In genomic region chr15:73959801-73960200, GRCh38 we compare ENCODE assay signal across 14 cellular contexts. TPM values are rescaled to one million over a fixed set of nuclear protein-coding genes. Genes with fewer than 3 reads are reported as not detected.
DNase-seq lines count a peak whose midpoint lies in the region; ATAC-seq lines count a peak whose summit lies in the region.
"Had no signal": no experiment of that assay in that cellular context is flagged by ENCODE, and none has a peak within 500 bp of the region (broad histone marks: within the 10 kb centered on the region; RNA-seq: fewer than 3 reads in every experiment).

No MANE protein-coding gene starts in this region.

- no peaks in the 10 kb centered on the region for H3K9me3 ChIP-seq in thymus (ENCODE audit: control insufficient read depth)
- H3K9me3 ChIP-seq: esophagus squamous epithelium, heart left ventricle, SJCRH30 had no signal

- no peak for DNase-seq in activated naive CD4-positive, alpha-beta T cell (lab: John Stamatoyannopoulos, UW)
- DNase-seq in NAMALWA (ENCODE audit: low spot score) (peak; percentile 27), dedifferentiated amniotic fluid mesenchymal stem cell (ENCODE audit: extremely low spot score) (no peak), foreskin melanocyte (no peak)
- no peak for DNase-seq in effector memory CD8-positive, alpha-beta T cell
- DNase-seq: esophagus squamous epithelium, heart left ventricle, NCI-H146, NCI-H345 had no signal

- no peak for ATAC-seq in effector memory CD8-positive, alpha-beta T cell (replicated peaks)
- ATAC-seq: heart left ventricle had no signal

- H3K4me3 ChIP-seq in thymus (ENCODE audit: low read length), result no peak overlapping the region
- H3K4me3 ChIP-seq: esophagus squamous epithelium, heart left ventricle, SJCRH30 had no signal

- H3K36me3 Mint-ChIP-seq in activated naive CD4-positive, alpha-beta T cell treated with anti-CD3 and anti-CD28 coated beads, Interleukin-2, amount 50 U/mL, for 24 hours, result no peaks in the 10 kb centered on the region
- H3K36me3 Mint-ChIP-seq in effector memory CD8-positive, alpha-beta T cell (ENCODE audit: insufficient read depth), result peaks cover 1% of the 10 kb centered on the region
- H3K36me3 Mint-ChIP-seq: activated naive CD4-positive, alpha-beta T cell treated with anti-CD3 and anti-CD28 coated beads, Interleukin-2, amount 50 U/mL, for 72 hours; memory B cell had no signal

- H3K27ac Mint-ChIP-seq in activated naive CD4-positive, alpha-beta T cell treated with anti-CD3 and anti-CD28 coated beads, Interleukin-2, amount 50 U/mL, for 24 hours, result peak overlapping the region; percentile 82
- H3K27ac Mint-ChIP-seq in effector memory CD8-positive, alpha-beta T cell, result peak overlapping the region; percentile 61 to 86
- H3K27ac Mint-ChIP-seq: activated naive CD4-positive, alpha-beta T cell treated with anti-CD3 and anti-CD28 coated beads, Interleukin-2, amount 50 U/mL, for 72 hours; memory B cell had no signal

- H3K27ac ChIP-seq in thymus (ENCODE audit: low read depth), result peak overlapping the region; percentile 86
- H3K27ac ChIP-seq: esophagus squamous epithelium, heart left ventricle, SJCRH30 had no signal

- no peaks in the 10 kb centered on the region for H3K9me3 Mint-ChIP-seq in activated naive CD4-positive, alpha-beta T cell treated with anti-CD3 and anti-CD28 coated beads, Interleukin-2, amount 50 U/mL, for 24 hours
- no peaks in the 10 kb centered on the region for H3K9me3 Mint-ChIP-seq in effector memory CD8-positive, alpha-beta T cell
- H3K9me3 Mint-ChIP-seq: activated naive CD4-positive, alpha-beta T cell treated with anti-CD3 and anti-CD28 coated beads, Interleukin-2, amount 50 U/mL, for 72 hours; memory B cell had no signal

- H3K4me3 Mint-ChIP-seq in activated naive CD4-positive, alpha-beta T cell treated with anti-CD3 and anti-CD28 coated beads, Interleukin-2, amount 50 U/mL, for 24 hours, result no peak overlapping the region
- H3K4me3 Mint-ChIP-seq in effector memory CD8-positive, alpha-beta T cell, result peak overlapping the region; percentile 44 to 63
- H3K4me3 Mint-ChIP-seq: memory B cell had no signal

- no peaks in the 10 kb centered on the region for H3K36me3 ChIP-seq in thymus (ENCODE audit: control insufficient read depth, insufficient read depth)
- H3K36me3 ChIP-seq: esophagus squamous epithelium, heart left ventricle, SJCRH30 had no signal

- peaks cover 33% of the 10 kb centered on the region for H3K4me1 ChIP-seq in thymus (ENCODE audit: control insufficient read depth, insufficient read depth, low read length)

- no peaks in the 10 kb centered on the region for H3K27me3 ChIP-seq in thymus (ENCODE audit: control insufficient read depth, insufficient read depth)
- H3K27me3 ChIP-seq: esophagus squamous epithelium, heart left ventricle, SJCRH30 had no signal

- WGBS in thymus, result 89% methylated on average over 6 of the region's 6 CpGs

- H3K27me3 Mint-ChIP-seq in activated naive CD4-positive, alpha-beta T cell treated with anti-CD3 and anti-CD28 coated beads, Interleukin-2, amount 50 U/mL, for 24 hours, result no peaks in the 10 kb centered on the region
- no peaks in the 10 kb centered on the region for H3K27me3 Mint-ChIP-seq in effector memory CD8-positive, alpha-beta T cell

- H3K4me1 Mint-ChIP-seq in activated naive CD4-positive, alpha-beta T cell treated with anti-CD3 and anti-CD28 coated beads, Interleukin-2, amount 50 U/mL, for 24 hours, result peaks cover 31% of the 10 kb centered on the region
- H3K4me1 Mint-ChIP-seq in effector memory CD8-positive, alpha-beta T cell (ENCODE audit: low read depth in 2 of 2), result peaks cover 20% of the 10 kb centered on the region in 2 donors

RNA-seq across cellular contexts. Expression of gene STOML1, which starts 32.3 kb away (rescaled TPM):
- 19.1 TPM for polyA plus RNA-seq in thymus

RNA-seq across cellular contexts. Expression of gene LOXL1, which starts 33.5 kb away (rescaled TPM):
- 6.7 TPM for polyA plus RNA-seq in thymus

RNA-seq across cellular contexts. Expression of gene PML, which starts 34.7 kb away (rescaled TPM):
- 35.7 TPM for polyA plus RNA-seq in thymus
